ENCODE assay signal across 8 cellular contexts in the genomic region with DNA sequence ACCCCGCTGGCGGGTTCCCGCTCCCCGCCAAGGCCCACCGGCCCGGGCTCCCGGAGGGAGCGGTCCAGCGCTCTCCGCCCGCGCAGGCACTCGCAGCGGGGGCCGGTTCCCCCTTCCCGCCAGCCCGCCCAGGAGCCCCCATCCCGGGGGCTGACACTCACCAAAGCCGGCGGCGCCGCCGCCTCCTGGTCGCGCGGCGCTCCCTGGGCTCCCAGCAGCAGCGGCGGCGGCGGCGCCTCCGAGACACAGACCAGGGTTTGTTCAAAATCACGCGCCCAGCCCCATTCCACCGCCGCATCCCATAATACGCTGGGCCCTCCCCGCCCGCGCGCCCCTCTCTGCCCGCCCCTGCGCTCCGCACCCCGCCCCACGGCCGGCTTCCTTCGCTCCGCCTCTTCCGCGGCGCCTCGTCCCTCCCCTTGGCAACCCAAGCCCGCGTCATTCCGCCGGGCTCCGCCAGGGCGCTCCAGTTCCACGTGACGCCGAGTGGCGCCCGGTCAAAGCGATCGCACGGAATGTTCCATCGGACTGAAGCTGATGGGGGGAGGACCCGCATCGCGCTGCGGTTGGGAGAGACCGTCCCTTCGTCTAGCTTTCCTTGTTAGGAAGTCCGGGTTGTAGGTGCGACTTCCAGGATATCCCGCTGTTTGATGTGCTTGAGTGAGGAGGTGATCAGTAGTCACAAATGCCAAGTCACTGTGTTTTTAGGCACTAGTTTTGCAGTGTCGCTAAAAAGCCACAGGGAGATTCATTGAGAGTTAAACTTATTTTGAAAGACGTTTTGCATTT. TPM values are rescaled to one million over a fixed set of nuclear protein-coding genes. Genes with fewer than 3 reads are reported as not detected.
DNase-seq lines count a peak whose midpoint lies in the region; ATAC-seq and TF ChIP-seq lines count a peak whose summit lies in the region.

No MANE protein-coding gene starts in this region.

- H3K27me3 ChIP-seq in cardiac muscle cell: no peaks in the 10 kb centered on the region
- no peaks in the 10 kb centered on the region for H3K27me3 ChIP-seq in parathyroid adenoma (ENCODE audit: control insufficient read depth, insufficient read depth, low read length)
- H3K27me3 ChIP-seq in transverse colon: no peaks in the 10 kb centered on the region

- H3K36me3 ChIP-seq in cardiac muscle cell (no peaks in the 10 kb centered on the region), parathyroid adenoma (ENCODE audit: control insufficient read depth, insufficient read depth, low read length) (no peaks in the 10 kb centered on the region), transverse colon (no peaks in the 10 kb centered on the region)

- H3K4me3 ChIP-seq in GM12865 (ENCODE audit: low read depth, low read length) (peak overlapping the region; percentile 99), cardiac muscle cell (peak overlapping the region; percentile 98), parathyroid adenoma (ENCODE audit: low read depth, low read length) (peak overlapping the region; percentile 90), transverse colon (peak overlapping the region; percentile 87 to 98 (median 92))

- intact Hi-C loops in transverse colon (cut with DNase I; ENCODE audit: low total_unique reads): loop anchor here (1.0 to 5.0 kb wide), 2 partner anchors 21 to 111 kb away; a partner anchor contains a TSS

- peak; percentile 66 for TF ChIP-seq POLR2A in transverse colon (IDR thresholded peaks at IDR 0.05)

- H3K4me1 ChIP-seq in cardiac muscle cell (ENCODE audit: low read depth): no peaks in the 10 kb centered on the region
- H3K4me1 ChIP-seq in parathyroid adenoma: peaks cover 4% of the 10 kb centered on the region
- peaks cover 18 to 29% (median 29%) of the 10 kb centered on the region in 4 donors for H3K4me1 ChIP-seq in transverse colon

- H3K9me3 ChIP-seq in cardiac muscle cell (ENCODE audit: low read depth) (no peaks in the 10 kb centered on the region), parathyroid adenoma (ENCODE audit: control insufficient read depth, low read length) (no peaks in the 10 kb centered on the region), transverse colon (no peaks in the 10 kb centered on the region)

- no peaks in the 10 kb centered on the region for H3K79me2 ChIP-seq in parathyroid adenoma

- in situ Hi-C loops in transverse colon (cut with MboI; ENCODE audit: low pct_ligation_motif_present in 1 of 4, low pct_unique_long_range_greater_than_20kb in 1 of 4, low sequenced_read_pairs in 3 of 4): loop anchor here in 1 of 4 donors (10.0 kb wide), 1 partner anchor 118 kb away; a partner anchor contains a TSS

- H3K9ac ChIP-seq in parathyroid adenoma: no peak overlapping the region

- peak; percentile 53 for TF ChIP-seq EP300 in transverse colon (IDR thresholded peaks at IDR 0.05; ENCODE audit: low read depth)

- H3K27ac ChIP-seq in cardiac muscle cell: peak overlapping the region; percentile 90
- H3K27ac ChIP-seq in parathyroid adenoma: peak overlapping the region; percentile 63
- peak overlapping the region; percentile 95 to 98 (median 97) for H3K27ac ChIP-seq in transverse colon

- H2AFZ ChIP-seq in parathyroid adenoma: peak overlapping the region; percentile 75

- peak overlapping the region; percentile 99 for H3K4me2 ChIP-seq in parathyroid adenoma (ENCODE audit: low read length)

- WGBS in transverse colon (ENCODE audit: low coverage in 1 of 2), 2 donors: 0% methylated on average over 2 to 34 of the region's 80 CpGs

- peak; percentile 99 for DNase-seq in GM12865 (ENCODE audit: low read depth)
- peak; percentile 92 for DNase-seq in NCI-H1105 (lab: John Stamatoyannopoulos, UW)
- DNase-seq in SKM-1 treated with dmso at 0.1 percent for 144 hours (lab: John Stamatoyannopoulos, UW; ENCODE audit: unreplicated experiment): peak; percentile 93
- peak; percentile 92 for DNase-seq in activated naive CD8-positive, alpha-beta T cell treated with anti-CD3 and anti-CD28 coated beads, Interleukin-2, amount 50 U/mL, for 16 hours (ENCODE audit: low read depth, low spot score)
- DNase-seq in cardiac muscle cell (ENCODE audit: low read depth in 1 of 2, low spot score in 1 of 2): peak; percentile 99
- peak; percentile 99 for DNase-seq in transverse colon

- peak; percentile 90 for ATAC-seq in HG02642 (IDR thresholded peaks at IDR 0.05; ENCODE audit: poor library complexity, unreplicated experiment)

- TF ChIP-seq CTCF in GM12865 (IDR thresholded peaks at IDR 0.05; ENCODE audit: insufficient read depth, low read depth, low read length, missing control alignments) (peak; percentile 47), cardiac muscle cell (IDR thresholded peaks at IDR 0.05; ENCODE audit: low read depth, low read length) (peak; percentile 42), parathyroid adenoma (IDR thresholded peaks at IDR 0.05) (peak; percentile 50), transverse colon (IDR thresholded peaks at IDR 0.05) (peak; percentile 45 to 89 (median 66))

RNA-seq across cellular contexts. Expression of a gene that starts 2.2 kb away (rescaled TPM):
- total RNA-seq in cardiac muscle cell (8.7 and 9.2 TPM in 2 replicates), transverse colon (10 to 100 TPM in 2 of 4 donors, 1 to 10 TPM in 2; 4.8 to 18.2 (median 9.2) TPM)
- 4.5 and 4.8 TPM in 2 replicates for polyA plus RNA-seq in cardiac muscle cell

RNA-seq across cellular contexts. Expression of a gene that starts 22.2 kb away (rescaled TPM):
- total RNA-seq in cardiac muscle cell (39.9 and 45.7 TPM in 2 replicates), transverse colon (10 to 100 TPM in 3 of 4 donors, 1 to 10 TPM in 1; 6.7 to 81.8 (median 32.3) TPM)
- 78.7 and 101 TPM in 2 replicates for polyA plus RNA-seq in cardiac muscle cell

Comparison
In these comparisons a context has a peak if more than half of its experiments do, and no peak if none do; other contexts are left out.
1. Peak in every context shown above with its lines: DNase-seq, ATAC-seq, H3K4me3 ChIP-seq and H3K27ac ChIP-seq.